8 cellular contexts compared by ENCODE assay signal in the genomic region with DNA sequence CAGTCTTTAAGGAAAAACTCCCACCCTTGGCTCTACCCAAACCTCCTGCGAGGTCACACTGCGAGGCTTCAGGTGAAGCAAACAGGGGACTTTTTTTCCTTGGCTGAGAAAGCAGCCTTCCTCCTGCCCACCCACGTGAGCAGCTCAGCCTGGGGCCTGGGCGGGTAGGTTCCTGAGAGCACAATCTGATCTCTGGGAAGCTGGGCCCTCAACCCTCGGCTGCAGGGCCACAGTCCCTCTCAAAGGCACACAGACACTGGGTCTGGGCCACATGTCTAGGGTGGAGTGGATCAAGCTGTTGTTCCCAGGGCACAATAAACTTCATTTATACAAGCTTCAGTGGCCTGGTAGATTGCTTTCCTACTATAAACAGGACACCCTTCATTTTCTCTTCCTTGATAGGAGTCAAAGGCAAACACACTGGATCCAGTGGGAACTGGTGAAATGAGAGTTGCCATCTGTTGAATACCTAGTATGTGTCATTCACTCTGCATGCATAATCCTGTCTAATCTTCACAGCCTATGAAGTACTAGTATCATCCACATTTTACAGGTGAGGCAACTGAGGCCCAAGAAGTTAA. TPM values are rescaled to one million over a fixed set of nuclear protein-coding genes. Genes with fewer than 3 reads are reported as not detected.
DNase-seq lines count a peak whose midpoint lies in the region; ATAC-seq and TF ChIP-seq lines count a peak whose summit lies in the region.

No MANE protein-coding gene starts in this region.

- H3K4me2 ChIP-seq in osteoblast (ENCODE audit: insufficient read depth, low read length): peak overlapping the region; percentile 83

- H3K36me3 ChIP-seq in osteoblast (ENCODE audit: insufficient read depth, low read length): no peaks in the 10 kb centered on the region

- H4K20me1 ChIP-seq in osteoblast (ENCODE audit: insufficient read depth, low read length): peaks cover 74% of the 10 kb centered on the region

- no peaks in the 10 kb centered on the region for H3K9me3 ChIP-seq in osteoblast (ENCODE audit: low read depth, low read length)

- no peak for ATAC-seq in effector memory CD8-positive, alpha-beta T cell (replicated peaks)
- ATAC-seq in GM18873 (IDR thresholded peaks at IDR 0.05; ENCODE audit: low FRiP score, unreplicated experiment) (no peak), HG03097 (IDR thresholded peaks at IDR 0.05; ENCODE audit: low FRiP score, unreplicated experiment) (no peak)

- H3K27ac Mint-ChIP-seq in effector memory CD8-positive, alpha-beta T cell: peak overlapping the region; percentile 95 to 97

- no peaks in the 10 kb centered on the region for H3K9me3 Mint-ChIP-seq in effector memory CD8-positive, alpha-beta T cell

- H3K4me3 ChIP-seq in osteoblast (ENCODE audit: insufficient read depth, low read length): peak overlapping the region; percentile 4

- TF ChIP-seq CTCF in osteoblast (IDR thresholded peaks at IDR 0.05; ENCODE audit: extremely low read depth, low read depth, low read length): no peak

- peak overlapping the region; percentile 99 for H3K27ac ChIP-seq in osteoblast (ENCODE audit: low read depth, low read length)

- peaks cover 66% of the 10 kb centered on the region for H3K36me3 Mint-ChIP-seq in effector memory CD8-positive, alpha-beta T cell (ENCODE audit: insufficient read depth)

- H3K4me1 Mint-ChIP-seq in effector memory CD8-positive, alpha-beta T cell (ENCODE audit: low read depth in 2 of 2): peaks cover 80 to 86% of the 10 kb centered on the region in 2 donors

- H3K27me3 Mint-ChIP-seq in effector memory CD8-positive, alpha-beta T cell: no peaks in the 10 kb centered on the region

- peaks cover 85% of the 10 kb centered on the region for H3K79me2 ChIP-seq in osteoblast (ENCODE audit: insufficient read depth, low read length)

- H3K4me3 Mint-ChIP-seq in effector memory CD8-positive, alpha-beta T cell: peak overlapping the region; percentile 93 to 95

- peak; percentile 60 for DNase-seq in ELF-1 (ENCODE audit: low read depth, low spot score)
- DNase-seq in OCI-M1 (lab: John Stamatoyannopoulos, UW): peak; percentile 73
- DNase-seq in effector memory CD8-positive, alpha-beta T cell: no peak
- DNase-seq in osteoblast (ENCODE audit: insufficient read length, low spot score, missing footprints): peak; percentile 61
- DNase-seq in DMS53 (lab: John Stamatoyannopoulos, UW): no peak
- no peak for DNase-seq in NCI-H226

- H2AFZ ChIP-seq in osteoblast (ENCODE audit: low read length): no peak overlapping the region

- H3K27me3 ChIP-seq in osteoblast (ENCODE audit: insufficient read depth, low read length): no peaks in the 10 kb centered on the region

- H3K4me1 ChIP-seq in osteoblast (ENCODE audit: insufficient read depth, low read length): peaks cover 73% of the 10 kb centered on the region

RNA-seq across cellular contexts. Expression of gene PNMA1, which starts 41.3 kb away (rescaled TPM):
- total RNA-seq in osteoblast: 40.1 and 40.2 TPM in 2 replicates

Comparison
In these comparisons a context has a peak if more than half of its experiments do, and no peak if none do; other contexts are left out.
1. DNase-seq: peak in ELF-1 (single experiment), OCI-M1 (single experiment) and osteoblast (single experiment); none in effector memory CD8-positive, alpha-beta T cell (0 of 3), DMS53 (single experiment) and NCI-H226 (single experiment).